Comparison of ENCODE assay signal across 25 cellular contexts in the genomic region with DNA sequence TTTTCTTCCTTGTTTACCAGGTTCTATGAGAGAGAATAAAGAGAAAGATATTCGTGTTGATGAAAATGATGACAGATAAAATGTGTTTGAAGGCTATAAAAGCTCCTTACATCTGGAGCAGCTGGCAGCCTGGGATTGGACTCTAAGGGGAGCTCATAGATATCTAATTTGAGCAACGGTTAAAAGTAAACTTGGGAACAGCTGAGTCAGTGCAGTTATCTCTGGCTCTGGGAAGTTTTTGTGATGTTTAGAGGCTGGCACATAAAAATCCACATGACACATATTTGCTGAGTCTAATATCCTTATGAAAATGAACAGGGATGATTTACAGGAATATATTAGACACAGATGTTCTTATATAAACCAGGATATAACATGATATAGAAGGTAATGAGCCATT.
DNase-seq lines count a peak whose midpoint lies in the region; ATAC-seq and TF ChIP-seq lines count a peak whose summit lies in the region.
"Had no signal": no experiment of that assay in that cellular context is flagged by ENCODE, and none has a peak within 500 bp of the region (broad histone marks: within the 10 kb centered on the region; RNA-seq: fewer than 3 reads in every experiment).

No MANE protein-coding gene starts in this region.

- H2BK120ac ChIP-seq in mesenchymal stem cell (ENCODE audit: low read depth, low read length): no peak overlapping the region
- no peak overlapping the region for H2BK120ac ChIP-seq in trophoblast cell (ENCODE audit: insufficient read depth, low read length, poor library complexity)

- TF ChIP-seq CTCF in AG09309 (IDR thresholded peaks at IDR 0.05; ENCODE audit: control insufficient read depth, insufficient read depth, low read depth, low read length, missing control alignments) (no peak), choroid plexus epithelial cell (conservative IDR thresholded peaks at IDR 0.05; ENCODE audit: low read depth, low read length) (no peak), WTC11 (IDR thresholded peaks at IDR 0.05) (no peak)

- POLR2A ChIA-PET in naive thymus-derived CD8-positive, alpha-beta T cell (lab: Charles Lee): no interaction called here
- POLR2A ChIA-PET in WTC11 (lab: Charles Lee): no interaction called here

- H2BK15ac ChIP-seq in mesenchymal stem cell (ENCODE audit: low read depth, poor library complexity, severe bottlenecking): no peak overlapping the region

- H3K14ac ChIP-seq in mesenchymal stem cell (ENCODE audit: low read length in 2 of 2) (no peak overlapping the region), trophoblast cell (ENCODE audit: low read length) (no peak overlapping the region)

- H4K91ac ChIP-seq in mesenchymal stem cell (ENCODE audit: low read length) (no peak overlapping the region), trophoblast cell (ENCODE audit: low read depth, low read length) (no peak overlapping the region)

- peaks cover 0 to 4% (median 0%) of the 10 kb centered on the region in 4 donors for H3K4me1 Mint-ChIP-seq in naive thymus-derived CD8-positive, alpha-beta T cell
- peaks cover 16% of the 10 kb centered on the region for H3K4me1 Mint-ChIP-seq in WTC11
- H3K4me1 Mint-ChIP-seq: activated naive CD4-positive, alpha-beta T cell treated with anti-CD3 and anti-CD28 coated beads, Interleukin-2, amount 10 ng/mL, durations not matched to agents 7 days and 5 days; stimulated activated effector memory CD8-positive, alpha-beta T cell treated with anti-CD3 and anti-CD28 coated beads, Interleukin-12 subunit alpha, Interleukin-12 subunit beta, amount 100 ng/mL, for 72 hours had no signal

- peaks cover 5 to 49% (median 16%) of the 10 kb centered on the region in 9 donors for H3K9me3 Mint-ChIP-seq in naive thymus-derived CD8-positive, alpha-beta T cell
- H3K9me3 Mint-ChIP-seq in WTC11: peaks cover 35% of the 10 kb centered on the region

- no peaks in the 10 kb centered on the region for H3K4me1 ChIP-seq in mesenchymal stem cell (ENCODE audit: control insufficient read depth, insufficient read depth, low read depth, low read length)
- peaks cover 0 to 2% of the 10 kb centered on the region in 2 experiments for H3K4me1 ChIP-seq in trophoblast cell (ENCODE audit: control insufficient read depth in 1 of 2, insufficient read depth in 2 of 2, low read length in 2 of 2)
- H3K4me1 ChIP-seq: spleen, suprapubic skin had no signal

- peak overlapping the region; percentile 30 for H3K9ac ChIP-seq in mesenchymal stem cell (ENCODE audit: low read length)
- no peak overlapping the region for H3K9ac ChIP-seq in trophoblast cell (ENCODE audit: low read length)

- H2BK12ac ChIP-seq in mesenchymal stem cell (ENCODE audit: low read length in 2 of 2) (no peak overlapping the region), trophoblast cell (ENCODE audit: low read length) (no peak overlapping the region)

- H4K12ac ChIP-seq in trophoblast cell (ENCODE audit: low read depth, low read length): no peak overlapping the region

- 64% methylated on average over 2 of the region's 2 CpGs for WGBS in mesenchymal stem cell
- WGBS in trophoblast cell (ENCODE audit: extremely low coverage, insufficient coverage, insufficient read length): no CpG with 5 or more reads among the region's 2 CpGs

- no peak overlapping the region for H2AFZ ChIP-seq in mesenchymal stem cell (ENCODE audit: low read depth, low read length)
- no peak overlapping the region for H2AFZ ChIP-seq in trophoblast cell (ENCODE audit: insufficient read depth, low read length, poor library complexity)

- no peak for ATAC-seq in naive thymus-derived CD8-positive, alpha-beta T cell
- no peak for ATAC-seq in HG03025 (IDR thresholded peaks at IDR 0.05; ENCODE audit: low FRiP score, unreplicated experiment)
- ATAC-seq in WTC11: no peak
- ATAC-seq: SK-N-SH treated with all-trans-retinoic acid at 6 μM for 48 hours; stimulated activated effector memory CD8-positive, alpha-beta T cell treated with anti-CD3 and anti-CD28 coated beads, Interleukin-12 subunit alpha, Interleukin-12 subunit beta, amount 100 ng/mL, for 72 hours had no signal

- H3K27ac Mint-ChIP-seq in naive thymus-derived CD8-positive, alpha-beta T cell: no peak overlapping the region
- H3K27ac Mint-ChIP-seq in WTC11: no peak overlapping the region
- H3K27ac Mint-ChIP-seq: activated naive CD4-positive, alpha-beta T cell treated with anti-CD3 and anti-CD28 coated beads, Interleukin-2, amount 10 ng/mL, durations not matched to agents 7 days and 5 days; stimulated activated effector memory CD8-positive, alpha-beta T cell treated with anti-CD3 and anti-CD28 coated beads, Interleukin-12 subunit alpha, Interleukin-12 subunit beta, amount 100 ng/mL, for 72 hours had no signal

- H3K9me3 ChIP-seq in mesenchymal stem cell (ENCODE audit: control insufficient read depth, low read length) (peaks cover 16% of the 10 kb centered on the region), trophoblast cell (ENCODE audit: insufficient read depth, low read depth, low read length) (no peaks in the 10 kb centered on the region)
- H3K9me3 ChIP-seq: neutrophil, suprapubic skin had no signal

- no peak overlapping the region for H3K27ac ChIP-seq in mesenchymal stem cell (ENCODE audit: low read length, poor library complexity, severe bottlenecking)
- no peak overlapping the region for H3K27ac ChIP-seq in trophoblast cell (ENCODE audit: low read depth, low read length)
- H3K27ac ChIP-seq: neutrophil, spleen, suprapubic skin had no signal

- no peaks in the 10 kb centered on the region for H3K79me1 ChIP-seq in mesenchymal stem cell (replicated peaks; ENCODE audit: low read length, poor library complexity, severe bottlenecking)
- H3K79me1 ChIP-seq in trophoblast cell (ENCODE audit: low read length): no peaks in the 10 kb centered on the region

- CTCF ChIA-PET in WTC11 (lab: Charles Lee): no interaction called here

- H3K4me2 ChIP-seq in mesenchymal stem cell (ENCODE audit: low read length, poor library complexity, severe bottlenecking): no peak overlapping the region
- H3K4me2 ChIP-seq in trophoblast cell (ENCODE audit: low read length): no peak overlapping the region

- DNase-seq in AG09309 (ENCODE audit: low read depth): peak; percentile 39
- DNase-seq in LHCN-M2 (ENCODE audit: low read depth): peak; percentile 73
- peak; percentile 54 for DNase-seq in choroid plexus epithelial cell (ENCODE audit: low read depth)
- DNase-seq in mesenchymal stem cell: no peak
- DNase-seq in naive thymus-derived CD8-positive, alpha-beta T cell: no peak
- DNase-seq in WTC11 (ENCODE audit: low spot score): no peak
- DNase-seq in trophoblast cell: no peak
- DNase-seq: activated CD4-positive, alpha-beta T cell treated with anti-CD3 and anti-CD28 coated beads for 4 hours; activated naive CD4-positive, alpha-beta T cell treated with anti-CD3 and anti-CD28 coated beads, Interleukin-2, amount 10 ng/mL, durations not matched to agents 7 days and 5 days; activated T-cell treated with anti-CD3 and anti-CD28 coated beads, Interleukin-2, amount 50 U/mL, for 48 hours; DND-41; effector CD4-positive, alpha-beta T cell; KBM-7; MM.1S; NCI-H1436; NCI-H446; OCI-M1; spleen; stimulated activated CD4-positive, alpha-beta T cell treated with anti-CD3 and anti-CD28 coated beads, Interleukin-2, amount 100 ng/mL, for 48 hours; T-helper 2 cell had no signal

- H3K4me3 ChIP-seq in AG09309 (ENCODE audit: control insufficient read depth, low read depth, low read length): no peak overlapping the region
- H3K4me3 ChIP-seq in choroid plexus epithelial cell (ENCODE audit: low read depth, low read length): no peak overlapping the region
- no peak overlapping the region for H3K4me3 ChIP-seq in mesenchymal stem cell (ENCODE audit: insufficient read depth in 1 of 2, low read depth in 1 of 2, low read length in 2 of 2)
- H3K4me3 ChIP-seq in trophoblast cell (ENCODE audit: low read depth, low read length): no peak overlapping the region
- H3K4me3 ChIP-seq: spleen, suprapubic skin had no signal

- H3K79me2 ChIP-seq in trophoblast cell (ENCODE audit: control insufficient read depth, insufficient read depth, low read length, poor library complexity): no peaks in the 10 kb centered on the region

- no peak overlapping the region for H4K8ac ChIP-seq in mesenchymal stem cell (ENCODE audit: low read length)
- H4K8ac ChIP-seq in trophoblast cell (ENCODE audit: low read depth, low read length): no peak overlapping the region

- H3K4ac ChIP-seq in mesenchymal stem cell (ENCODE audit: low read depth in 1 of 2, low read length in 2 of 2) (no peak overlapping the region), trophoblast cell (ENCODE audit: low read depth, low read length) (no peak overlapping the region)

- no peak overlapping the region for H2AK5ac ChIP-seq in mesenchymal stem cell (ENCODE audit: low read length, severe bottlenecking)
- no peak overlapping the region for H2AK5ac ChIP-seq in trophoblast cell (ENCODE audit: low read length)

- no peaks in the 10 kb centered on the region for H3K27me3 ChIP-seq in mesenchymal stem cell (ENCODE audit: control insufficient read depth in 1 of 2, insufficient read depth in 1 of 2, low read length in 2 of 2)
- H3K27me3 ChIP-seq in trophoblast cell (ENCODE audit: insufficient read depth, low read length): no peaks in the 10 kb centered on the region
- H3K27me3 ChIP-seq: neutrophil, spleen, suprapubic skin had no signal

- no peak overlapping the region for H3K4me3 Mint-ChIP-seq in naive thymus-derived CD8-positive, alpha-beta T cell
- no peak overlapping the region for H3K4me3 Mint-ChIP-seq in WTC11
- H3K4me3 Mint-ChIP-seq: activated naive CD4-positive, alpha-beta T cell treated with anti-CD3 and anti-CD28 coated beads, Interleukin-2, amount 10 ng/mL, durations not matched to agents 7 days and 5 days; stimulated activated effector memory CD8-positive, alpha-beta T cell treated with anti-CD3 and anti-CD28 coated beads, Interleukin-12 subunit alpha, Interleukin-12 subunit beta, amount 100 ng/mL, for 72 hours had no signal

- H3K18ac ChIP-seq in mesenchymal stem cell (ENCODE audit: low read depth in 1 of 2, low read length in 2 of 2) (no peak overlapping the region), trophoblast cell (ENCODE audit: low read length) (no peak overlapping the region)

- H3K23ac ChIP-seq in mesenchymal stem cell (ENCODE audit: low read length in 2 of 2) (no peak overlapping the region), trophoblast cell (ENCODE audit: low read length) (no peak overlapping the region)

- H3K36me3 ChIP-seq in mesenchymal stem cell (ENCODE audit: control insufficient read depth in 1 of 2, insufficient read depth in 2 of 2, low read depth in 1 of 2, low read length in 2 of 2) (no peaks in the 10 kb centered on the region), trophoblast cell (ENCODE audit: control insufficient read depth in 1 of 2, insufficient read depth in 2 of 2, low read length in 2 of 2) (no peaks in the 10 kb centered on the region)
- H3K36me3 ChIP-seq: neutrophil, spleen, suprapubic skin had no signal

- H3K36me3 Mint-ChIP-seq in naive thymus-derived CD8-positive, alpha-beta T cell: no peaks in the 10 kb centered on the region
- peaks cover 29% of the 10 kb centered on the region for H3K36me3 Mint-ChIP-seq in WTC11
- H3K36me3 Mint-ChIP-seq: activated naive CD4-positive, alpha-beta T cell treated with anti-CD3 and anti-CD28 coated beads, Interleukin-2, amount 10 ng/mL, durations not matched to agents 7 days and 5 days; stimulated activated effector memory CD8-positive, alpha-beta T cell treated with anti-CD3 and anti-CD28 coated beads, Interleukin-12 subunit alpha, Interleukin-12 subunit beta, amount 100 ng/mL, for 72 hours had no signal

- H3K27me3 Mint-ChIP-seq in naive thymus-derived CD8-positive, alpha-beta T cell: peaks cover 0 to 3% (median 0%) of the 10 kb centered on the region in 5 donors
- peaks cover 3% of the 10 kb centered on the region; the same call in 1 of the 2 replicates for H3K27me3 Mint-ChIP-seq in WTC11 (ENCODE audit: low read depth)
- H3K27me3 Mint-ChIP-seq: activated naive CD4-positive, alpha-beta T cell treated with anti-CD3 and anti-CD28 coated beads, Interleukin-2, amount 10 ng/mL, durations not matched to agents 7 days and 5 days had no signal

- no peak overlapping the region for H2BK5ac ChIP-seq in mesenchymal stem cell (ENCODE audit: low read depth, low read length, poor library complexity, severe bottlenecking)
- no peak overlapping the region for H2BK5ac ChIP-seq in trophoblast cell (ENCODE audit: low read depth, low read length, poor library complexity)

Comparison
In these comparisons a context has a peak if more than half of its experiments do, and no peak if none do; other contexts are left out.
1. DNase-seq: peak in AG09309 (single experiment), LHCN-M2 (single experiment) and choroid plexus epithelial cell (single experiment); none in mesenchymal stem cell (single experiment), naive thymus-derived CD8-positive, alpha-beta T cell (0 of 10), WTC11 (single experiment) and trophoblast cell (0 of 2).